Comparison of ENCODE assay signal across 15 cellular contexts in the genomic region with DNA sequence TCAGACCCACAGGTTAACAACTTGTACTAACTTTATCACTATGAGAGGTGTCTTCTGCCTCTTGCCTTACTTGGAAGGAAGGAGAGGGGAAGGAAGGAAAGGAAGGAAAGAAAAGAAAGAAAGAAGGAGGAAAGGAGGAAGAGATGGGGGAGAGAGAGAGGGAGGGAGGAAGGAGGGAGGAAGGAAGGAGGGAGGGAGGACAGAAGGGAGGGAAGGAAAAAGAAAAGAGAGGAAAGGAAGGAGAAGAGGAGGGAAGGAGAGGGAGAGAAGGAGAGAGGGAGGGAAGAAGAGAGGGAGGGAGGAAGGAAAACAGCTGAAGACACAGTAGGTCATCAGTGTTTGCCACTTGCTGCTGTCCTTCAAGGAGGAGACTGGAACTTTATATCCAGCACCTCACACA.
"Had no signal": no experiment of that assay in that cellular context is flagged by ENCODE, and none has a peak within 500 bp of the region (broad histone marks: within the 10 kb centered on the region; RNA-seq: fewer than 3 reads in every experiment).

No MANE protein-coding gene starts in this region.

- H3K4me1 ChIP-seq: colonic mucosa, foreskin keratinocyte, psoas muscle, uterus had no signal

- H3K36me3 ChIP-seq: colonic mucosa, left ventricle myocardium inferior, lower lobe of right lung, neutrophil, upper lobe of left lung, uterus had no signal

- H3K9me3 Mint-ChIP-seq: immature natural killer cell; naive thymus-derived CD8-positive, alpha-beta T cell had no signal

- H3K4me3 ChIP-seq: colonic mucosa, left ventricle myocardium inferior, lower lobe of right lung, psoas muscle, skin epidermis, upper lobe of left lung, uterus had no signal

- H3K4me3 Mint-ChIP-seq: immature natural killer cell; naive thymus-derived CD8-positive, alpha-beta T cell had no signal

- H3K27ac Mint-ChIP-seq: immature natural killer cell; naive thymus-derived CD8-positive, alpha-beta T cell had no signal

- DNase-seq: colonic mucosa; foreskin keratinocyte; left ventricle myocardium inferior; lower lobe of right lung; psoas muscle; retina; stimulated activated CD4-positive, alpha-beta T cell treated with anti-CD3 and anti-CD28 coated beads, Interleukin-2, amount 100 ng/mL, for 24 hours; stimulated activated CD4-positive, alpha-beta T cell treated with anti-CD3 and anti-CD28 coated beads, Interleukin-4, amount 100 ng/mL, for 4 hours; stimulated activated naive CD4-positive, alpha-beta T cell treated with Interleukin-2 at 50 U/mL for 16 hours; upper lobe of left lung; uterus had no signal

- H3K27ac ChIP-seq: foreskin keratinocyte, left ventricle myocardium inferior, lower lobe of right lung, psoas muscle, skin epidermis, upper lobe of left lung, uterus had no signal

- H3K36me3 Mint-ChIP-seq: immature natural killer cell; naive thymus-derived CD8-positive, alpha-beta T cell had no signal

- H3K27me3 ChIP-seq: colonic mucosa, foreskin keratinocyte, neutrophil, upper lobe of left lung, uterus had no signal

- H3K9me3 ChIP-seq: colonic mucosa, left ventricle myocardium inferior, lower lobe of right lung, neutrophil, psoas muscle, upper lobe of left lung, uterus had no signal
